In genomic region chrX:14528629-14529287, GRCh38 we compare ENCODE assay signal across 10 cellular contexts. TPM values are rescaled to one million over a fixed set of nuclear protein-coding genes. Genes with fewer than 3 reads are reported as not detected.
A peak's percentile ranks its signal among the peaks of the same experiment; 100 is the strongest.
DNase-seq lines count a peak whose midpoint lies in the region; ATAC-seq and TF ChIP-seq lines count a peak whose summit lies in the region.
"Had no signal": no experiment of that assay in that cellular context is flagged by ENCODE, and none has a peak within 500 bp of the region (broad histone marks: within the 10 kb centered on the region; RNA-seq: fewer than 3 reads in every experiment).

No MANE protein-coding gene starts in this region.

- H3K4me3 ChIP-seq in Caco-2 (ENCODE audit: low read depth, low read length) (no peak overlapping the region), GM23338 (peak overlapping the region; percentile 50), fibroblast of pulmonary artery (replicated peaks; ENCODE audit: low read depth, low read length) (no peak overlapping the region), neural progenitor cell (peak overlapping the region; percentile 13), aorta (ENCODE audit: low read length in 2 of 2) (no peak overlapping the region)
- H3K4me3 ChIP-seq: tibial artery had no signal

- no peaks in the 10 kb centered on the region for H3F3A ChIP-seq in GM23338 (replicated peaks; ENCODE audit: low read depth)
- H3F3A ChIP-seq in neural progenitor cell (ENCODE audit: low read depth), result no peaks in the 10 kb centered on the region

- H3K4me2 ChIP-seq in GM23338 (peak overlapping the region; percentile 66), neural progenitor cell (peak overlapping the region; percentile 54)

- no TSS peak for BruUV-seq in Caco-2 (replicated peaks; lab: Mats Ljungman, UMichigan)

- no peak overlapping the region for H2AFZ ChIP-seq in GM23338
- H2AFZ ChIP-seq in neural progenitor cell (replicated peaks), result no peak overlapping the region

- TF ChIP-seq CTCF in Caco-2 (IDR thresholded peaks at IDR 0.05; ENCODE audit: insufficient read depth in 1 of 2, low read depth in 1 of 2, low read length in 1 of 2, severe bottlenecking in 1 of 2, unreplicated experiment in 1 of 2) (peak; percentile 28 to 31), GM23338 (conservative IDR thresholded peaks at IDR 0.05; ENCODE audit: low read depth in 2 of 2) (peak; percentile 65 to 73), fibroblast of pulmonary artery (IDR thresholded peaks at IDR 0.05; ENCODE audit: low read length, missing control alignments) (peak; percentile 20), neural progenitor cell (IDR thresholded peaks at IDR 0.05) (peak; percentile 71)

- no peaks in the 10 kb centered on the region for H3K4me1 Mint-ChIP-seq in Caco-2 (ENCODE audit: low read depth, unreplicated experiment)
- peaks cover 4% of the 10 kb centered on the region; the same call in 1 of the 3 replicates for H3K4me1 Mint-ChIP-seq in GM23338
- peaks cover 2% of the 10 kb centered on the region for H3K4me1 Mint-ChIP-seq in neural progenitor cell

- H3K36me3 Mint-ChIP-seq in Caco-2 (ENCODE audit: insufficient read depth, unreplicated experiment) (no peaks in the 10 kb centered on the region), GM23338 (ENCODE audit: low read depth) (no peaks in the 10 kb centered on the region), neural progenitor cell (no peaks in the 10 kb centered on the region)

- WGBS in aorta, 2 donors, result 15 to 30% methylated on average over 14 of the region's 14 CpGs

- POLR2A ChIA-PET in Caco-2 (lab: Charles Lee), result no interaction called here

- no peaks in the 10 kb centered on the region for H3K27me3 Mint-ChIP-seq in Caco-2 (ENCODE audit: insufficient read depth, unreplicated experiment)
- peaks cover 2% of the 10 kb centered on the region for H3K27me3 Mint-ChIP-seq in GM23338 (ENCODE audit: insufficient read depth, low read depth, poor library complexity)
- peaks cover 2% of the 10 kb centered on the region for H3K27me3 Mint-ChIP-seq in neural progenitor cell (ENCODE audit: insufficient read depth, low read depth)

- H3K27ac Mint-ChIP-seq in Caco-2 (ENCODE audit: unreplicated experiment) (no peak overlapping the region), GM23338 (no peak overlapping the region), neural progenitor cell (no peak overlapping the region)

- ATAC-seq in GM23338 (peak; percentile 92), aorta (ENCODE audit: low FRiP score) (no peak), GM19455 (IDR thresholded peaks at IDR 0.05; ENCODE audit: unreplicated experiment) (no peak)

- H3K4me1 ChIP-seq in Caco-2 (no peaks in the 10 kb centered on the region), GM23338 (ENCODE audit: insufficient read depth) (peaks cover 10% of the 10 kb centered on the region), neural progenitor cell (no peaks in the 10 kb centered on the region), aorta (ENCODE audit: control insufficient read depth in 1 of 2, insufficient read depth in 2 of 2, low read length in 2 of 2) (no peaks in the 10 kb centered on the region)
- H3K4me1 ChIP-seq: tibial artery had no signal

- H4K20me1 ChIP-seq in GM23338 (replicated peaks; ENCODE audit: insufficient read depth), result no peaks in the 10 kb centered on the region
- H4K20me1 ChIP-seq in neural progenitor cell (ENCODE audit: low read depth), result no peaks in the 10 kb centered on the region

- no peak overlapping the region for H3K9ac ChIP-seq in neural progenitor cell

- no peak overlapping the region for H3K27ac ChIP-seq in GM23338 (ENCODE audit: low read depth)
- H3K27ac ChIP-seq in neural progenitor cell, result no peak overlapping the region
- H3K27ac ChIP-seq in aorta (ENCODE audit: low read depth in 1 of 2, low read length in 2 of 2), result no peak overlapping the region
- H3K27ac ChIP-seq: tibial artery had no signal

- no peaks in the 10 kb centered on the region for H3K27me3 ChIP-seq in Caco-2 (replicated peaks; ENCODE audit: control insufficient read depth, insufficient read depth, low read length)
- H3K27me3 ChIP-seq in GM23338 (ENCODE audit: insufficient read depth), result no peaks in the 10 kb centered on the region
- H3K27me3 ChIP-seq in neural progenitor cell, result no peaks in the 10 kb centered on the region
- no peaks in the 10 kb centered on the region for H3K27me3 ChIP-seq in aorta (ENCODE audit: control insufficient read depth in 1 of 2, insufficient read depth in 2 of 2, low read length in 1 of 2)
- H3K27me3 ChIP-seq: tibial artery had no signal

- H3K9me3 ChIP-seq in Caco-2, result no peaks in the 10 kb centered on the region
- peaks cover 5% of the 10 kb centered on the region for H3K9me3 ChIP-seq in neural progenitor cell (ENCODE audit: low read depth)
- no peaks in the 10 kb centered on the region for H3K9me3 ChIP-seq in aorta (ENCODE audit: control insufficient read depth, low read length)
- H3K9me3 ChIP-seq: tibial artery had no signal

- H3K4me3 Mint-ChIP-seq in Caco-2 (ENCODE audit: unreplicated experiment) (peak overlapping the region; percentile 53), GM23338 (peak overlapping the region; percentile 72; the same call in 2 of the 3 replicates), neural progenitor cell (peak overlapping the region; percentile 84)

- H3K9me3 Mint-ChIP-seq in Caco-2 (ENCODE audit: unreplicated experiment) (no peaks in the 10 kb centered on the region), GM23338 (no peaks in the 10 kb centered on the region; the same call in 2 of the 3 replicates), neural progenitor cell (no peaks in the 10 kb centered on the region)

- peak; percentile 50 to 60 for DNase-seq in Caco-2
- DNase-seq in GM23338 (ENCODE audit: low spot score), result peak; percentile 76
- DNase-seq in NCI-H345 (lab: John Stamatoyannopoulos, UW), result peak; percentile 83
- DNase-seq in activated CD8-positive, alpha-beta memory T cell treated with anti-CD3 and anti-CD28 coated beads, Interleukin-2, amount 50 U/mL, for 4 hours, result peak; percentile 18
- peak; percentile 17 for DNase-seq in fibroblast of pulmonary artery (ENCODE audit: low read depth)
- DNase-seq in neural progenitor cell (ENCODE audit: low spot score), result peak; percentile 71
- DNase-seq in aorta, result peak; percentile 46 to 67

- CTCF ChIA-PET in Caco-2 (lab: Charles Lee), result no interaction called here

- H3K79me2 ChIP-seq in GM23338 (replicated peaks; ENCODE audit: insufficient read depth), result no peaks in the 10 kb centered on the region
- no peaks in the 10 kb centered on the region for H3K79me2 ChIP-seq in neural progenitor cell (ENCODE audit: low read depth)

- no peaks in the 10 kb centered on the region for H3K9me2 ChIP-seq in GM23338 (ENCODE audit: insufficient read depth)

- intact Hi-C loops in Caco-2 (cut with micrococcal nuclease; ENCODE audit: unreplicated experiment) (loop anchor here (1.0 to 5.0 kb wide), 3 partner anchors 433 to 489 kb away; no protein-coding TSS in a partner anchor), aorta (cut with DNase I) (no loop called here)

- no peaks in the 10 kb centered on the region for H3K36me3 ChIP-seq in Caco-2 (ENCODE audit: control insufficient read depth, insufficient read depth, low read length)
- H3K36me3 ChIP-seq in GM23338 (ENCODE audit: insufficient read depth), result no peaks in the 10 kb centered on the region
- no peaks in the 10 kb centered on the region for H3K36me3 ChIP-seq in neural progenitor cell
- H3K36me3 ChIP-seq in aorta (ENCODE audit: control insufficient read depth in 1 of 2, insufficient read depth in 2 of 2, low read length in 1 of 2), result no peaks in the 10 kb centered on the region
- H3K36me3 ChIP-seq: tibial artery had no signal

TF ChIP-seq in GM23338, 12 proteins besides CTCF, POLR2A, EP300 and RAD21 (continues in another document):
- TF ChIP-seq CREB1 (CRISPR knock-in tag; IDR thresholded peaks at IDR 0.05; ENCODE audit: low read depth) (no peak), ETS1 (IDR thresholded peaks at IDR 0.05) (no peak), EZH2phosphoT487 (IDR thresholded peaks at IDR 0.05; ENCODE audit: unreplicated experiment) (no peak), ZNF331 (CRISPR knock-in tag; IDR thresholded peaks at IDR 0.05; ENCODE audit: low read depth) (no peak), REST (IDR thresholded peaks at IDR 0.05; ENCODE audit: unreplicated experiment) (no peak), EZH2 (IDR thresholded peaks at IDR 0.05; ENCODE audit: low read depth, unreplicated experiment) (no peak)

RNA-seq across cellular contexts. Expression of gene GLRA2, which starts 0.6 kb away (rescaled TPM):
- total RNA-seq in Caco-2 (2022) (not detected in 2 replicates), neural progenitor cell (ENCODE audit: low replicate concordance) (not detected in 2 replicates), aorta (not detected)
- total RNA-seq in GM23338 (2014; rRNA removed; shearing (Covaris generic)), result not detected in 2 replicates
- polyA plus RNA-seq in GM23338 (2016; fragmentation: Nextera tagmentation; extraction: Ambion mirVana) (not detected in 2 replicates), aorta (not detected)
- total RNA-seq: T-helper 2 cell treated with Interferon-gamma antibody and Interleukin-4, amounts not matched to agents 100 ng/mL and 5 ng/mL, for 36 hours had no signal

Comparison
In these comparisons a context has a peak if more than half of its experiments do, and no peak if none do; other contexts are left out.
1. DNase-seq: peak in every context shown above with its lines; median percentile 83 in NCI-H345; 76 in GM23338; 71 in neural progenitor cell; 56 in aorta; 55 in Caco-2; 18 in activated CD8-positive, alpha-beta memory T cell treated with anti-CD3 and anti-CD28 coated beads, Interleukin-2, amount 50 U/mL, for 4 hours; 17 in fibroblast of pulmonary artery.
2. H3K4me3 ChIP-seq: peak in GM23338 (single experiment) and neural progenitor cell (single experiment); none in Caco-2 (single experiment), fibroblast of pulmonary artery (single experiment) and aorta (0 of 2).
3. CTCF ChIP-seq: peak in every context shown above with its lines; median percentile 71 in neural progenitor cell; 69 in GM23338; 30 in Caco-2; 20 in fibroblast of pulmonary artery.
4. Peak in every context shown above with its lines, with median percentiles within 50 percentile points of each other: H3K4me3 Mint-ChIP-seq.